In genomic region chr1:242058181-242058580, GRCh38 we compare ENCODE assay signal across 3 cellular contexts. TPM values are rescaled to one million over a fixed set of nuclear protein-coding genes. Genes with fewer than 3 reads are reported as not detected.
"Had no signal": no experiment of that assay in that cellular context is flagged by ENCODE, and none has a peak within 500 bp of the region (broad histone marks: within the 10 kb centered on the region; RNA-seq: fewer than 3 reads in every experiment).

No MANE protein-coding gene starts in this region.

RNA-seq across cellular contexts. Expression of gene MAP1LC3C, which starts 59.3 kb away (rescaled TPM):
- total RNA-seq: HepG2, HFFc6, HT1080 had no signal
